ENCODE assay signal across 23 cellular contexts in the genomic region with DNA sequence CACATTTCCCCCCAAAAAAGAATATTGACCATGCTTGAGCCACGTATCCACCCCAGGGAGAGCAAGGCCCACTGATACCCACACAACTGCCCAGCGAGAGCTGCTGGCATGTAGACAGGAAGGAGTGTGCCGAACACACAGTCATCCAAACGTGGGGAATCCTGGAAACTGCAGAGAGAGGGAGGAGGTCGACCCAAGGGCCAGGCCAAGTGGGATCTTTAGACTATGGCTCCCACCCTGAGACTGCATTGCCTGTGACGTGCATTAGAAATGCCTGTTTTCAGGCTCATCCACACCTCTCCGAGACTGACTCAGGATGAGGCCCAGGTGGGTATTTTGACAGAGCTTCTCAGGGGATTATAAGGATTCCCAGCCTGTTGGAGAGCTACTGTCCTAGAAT.
"Had no signal": no experiment of that assay in that cellular context is flagged by ENCODE, and none has a peak within 500 bp of the region (broad histone marks: within the 10 kb centered on the region; RNA-seq: fewer than 3 reads in every experiment).

No MANE protein-coding gene starts in this region.

- H3K27me3 Mint-ChIP-seq: activated B cell treated with CpG ODN at 0.5 μM for 24 hours; activated CD4-positive, alpha-beta T cell treated with anti-CD3 and anti-CD28 coated beads for 36 hours; activated naive CD8-positive, alpha-beta T cell treated with anti-CD3 and anti-CD28 coated beads, Interleukin-2, amount 10 ng/mL, durations not matched to agents 7 days and 5 days; dendritic cell treated with granulocyte-macrophage colony-stimulating factor and Interleukin-4, amounts not matched to agents 40 ng/mL and 50 ng/mL, for 4 days; stimulated activated naive CD8-positive, alpha-beta T cell treated with anti-CD3 and anti-CD28 coated beads, Interleukin-15, Interleukin-2, amounts not matched to agents 100 ng/mL and 50 ng/mL, for 24 hours; T-cell had no signal

- H3K4me3 ChIP-seq: left ventricle myocardium inferior, ovary, prostate gland, right atrium auricular region, spleen, tibial nerve had no signal

- H3K4me1 Mint-ChIP-seq: activated B cell treated with CpG ODN at 0.5 μM for 24 hours; activated CD4-positive, alpha-beta T cell treated with anti-CD3 and anti-CD28 coated beads for 36 hours had no signal

- DNase-seq: activated B cell treated with CpG ODN at 0.5 μM for 24 hours; activated CD4-positive, alpha-beta T cell treated with anti-CD3 and anti-CD28 coated beads for 36 hours; activated CD4-positive, alpha-beta T cell treated with anti-CD3 and anti-CD28 coated beads, Interleukin-2, amount 50 U/mL, for 4 hours; activated gamma-delta T cell treated with Interleukin-2 at 50 U/mL for 16 hours; activated naive CD8-positive, alpha-beta T cell treated with anti-CD3 and anti-CD28 coated beads, Interleukin-2, amount 10 ng/mL, durations not matched to agents 7 days and 5 days; amniotic stem cell; effector memory CD4-positive, alpha-beta T cell; foreskin melanocyte; hippocampal formation; kidney glomerular epithelial cell; left ventricle myocardium inferior; natural killer cell; ovary; spleen; stimulated activated CD4-positive, alpha-beta T cell treated with anti-CD3 and anti-CD28 coated beads, Interleukin-4, amount 100 ng/mL, for 1 hour; T-cell had no signal

- H3K4me3 Mint-ChIP-seq: activated B cell treated with CpG ODN at 0.5 μM for 24 hours; activated CD4-positive, alpha-beta T cell treated with anti-CD3 and anti-CD28 coated beads for 36 hours; activated naive CD8-positive, alpha-beta T cell treated with anti-CD3 and anti-CD28 coated beads, Interleukin-2, amount 10 ng/mL, durations not matched to agents 7 days and 5 days; dendritic cell treated with granulocyte-macrophage colony-stimulating factor and Interleukin-4, amounts not matched to agents 40 ng/mL and 50 ng/mL, for 4 days; natural killer cell; stimulated activated naive CD8-positive, alpha-beta T cell treated with anti-CD3 and anti-CD28 coated beads, Interleukin-15, Interleukin-2, amounts not matched to agents 100 ng/mL and 50 ng/mL, for 24 hours; T-cell had no signal

- ATAC-seq: activated CD4-positive, alpha-beta T cell treated with anti-CD3 and anti-CD28 coated beads for 36 hours; esophagus mucosa; natural killer cell; T-cell had no signal

- H3K36me3 ChIP-seq: ovary, right atrium auricular region had no signal

- H3K27me3 ChIP-seq: neutrophil, ovary, right atrium auricular region, spleen, tibial nerve had no signal

- H3K9me3 ChIP-seq: left ventricle myocardium inferior, neutrophil, ovary, prostate gland, right atrium auricular region, spleen, tibial nerve had no signal

- H3K9me3 Mint-ChIP-seq: activated B cell treated with CpG ODN at 0.5 μM for 24 hours; activated naive CD8-positive, alpha-beta T cell treated with anti-CD3 and anti-CD28 coated beads, Interleukin-2, amount 10 ng/mL, durations not matched to agents 7 days and 5 days; dendritic cell treated with granulocyte-macrophage colony-stimulating factor and Interleukin-4, amounts not matched to agents 40 ng/mL and 50 ng/mL, for 4 days; natural killer cell; stimulated activated naive CD8-positive, alpha-beta T cell treated with anti-CD3 and anti-CD28 coated beads, Interleukin-15, Interleukin-2, amounts not matched to agents 100 ng/mL and 50 ng/mL, for 24 hours; T-cell had no signal

- H3K27ac ChIP-seq: left ventricle myocardium inferior, neutrophil, ovary, right atrium auricular region, spleen, tibial nerve had no signal

- H3K27ac Mint-ChIP-seq: activated B cell treated with CpG ODN at 0.5 μM for 24 hours; activated CD4-positive, alpha-beta T cell treated with anti-CD3 and anti-CD28 coated beads for 36 hours; dendritic cell treated with granulocyte-macrophage colony-stimulating factor and Interleukin-4, amounts not matched to agents 40 ng/mL and 50 ng/mL, for 4 days; stimulated activated naive CD8-positive, alpha-beta T cell treated with anti-CD3 and anti-CD28 coated beads, Interleukin-15, Interleukin-2, amounts not matched to agents 100 ng/mL and 50 ng/mL, for 24 hours had no signal
